In genomic region chr5:176540476-176540899, GRCh38 we compare ENCODE assay signal across 16 cellular contexts. TPM values are rescaled to one million over a fixed set of nuclear protein-coding genes. Genes with fewer than 3 reads are reported as not detected.
A peak's percentile ranks its signal among the peaks of the same experiment; 100 is the strongest.
DNase-seq lines count a peak whose midpoint lies in the region; ATAC-seq and TF ChIP-seq lines count a peak whose summit lies in the region.
"Had no signal": no experiment of that assay in that cellular context is flagged by ENCODE, and none has a peak within 500 bp of the region (broad histone marks: within the 10 kb centered on the region; RNA-seq: fewer than 3 reads in every experiment).

No MANE protein-coding gene starts in this region.

- BruUV-seq in Panc1 (replicated peaks; lab: Mats Ljungman, UMichigan) = no TSS peak

- H3K4me3 ChIP-seq in Panc1 (ENCODE audit: low read depth in 2 of 2, low read length in 2 of 2) = no peak overlapping the region
- peak overlapping the region; percentile 77 to 92 for H3K4me3 ChIP-seq in neutrophil (ENCODE audit: low read depth in 1 of 2, low read length in 1 of 2)
- H3K4me3 ChIP-seq: body of pancreas, hepatocyte, testis had no signal

- H3K36me3 Mint-ChIP-seq in activated CD4-positive, alpha-beta T cell treated with anti-CD3 and anti-CD28 coated beads, Interleukin-2, amount 10 ng/mL, durations not matched to agents 24 days and 14 days (ENCODE audit: low read depth) = peaks cover 3% of the 10 kb centered on the region
- peaks cover 34% of the 10 kb centered on the region for H3K36me3 Mint-ChIP-seq in central memory CD8-positive, alpha-beta T cell (ENCODE audit: insufficient read depth)

- H3K27me3 ChIP-seq in Panc1 (ENCODE audit: control insufficient read depth, insufficient read depth, low read length) (no peaks in the 10 kb centered on the region), neutrophil (no peaks in the 10 kb centered on the region)
- H3K27me3 ChIP-seq: body of pancreas, hepatocyte, testis had no signal

- no peak for TF ChIP-seq CTCF in Panc1 (IDR thresholded peaks at IDR 0.05)
- TF ChIP-seq CTCF in neutrophil (IDR thresholded peaks at IDR 0.05) = no peak

- H3K9me3 ChIP-seq in Panc1 (ENCODE audit: control insufficient read depth, insufficient read depth, low read depth, low read length) = no peaks in the 10 kb centered on the region
- H3K9me3 ChIP-seq in neutrophil = no peaks in the 10 kb centered on the region
- H3K9me3 ChIP-seq: body of pancreas, testis had no signal

- H3K27ac Mint-ChIP-seq in activated CD4-positive, alpha-beta T cell treated with anti-CD3 and anti-CD28 coated beads, Interleukin-2, amount 10 ng/mL, durations not matched to agents 24 days and 14 days = peak overlapping the region; percentile 88
- peak overlapping the region; percentile 91 for H3K27ac Mint-ChIP-seq in central memory CD8-positive, alpha-beta T cell (ENCODE audit: low read depth)

- peaks cover 56% of the 10 kb centered on the region for H3K4me1 Mint-ChIP-seq in activated CD4-positive, alpha-beta T cell treated with anti-CD3 and anti-CD28 coated beads, Interleukin-2, amount 10 ng/mL, durations not matched to agents 24 days and 14 days
- peaks cover 64% of the 10 kb centered on the region for H3K4me1 Mint-ChIP-seq in central memory CD8-positive, alpha-beta T cell

- peaks cover 6% of the 10 kb centered on the region for H3K36me3 ChIP-seq in Panc1 (ENCODE audit: control insufficient read depth, insufficient read depth, low read length)
- H3K36me3 ChIP-seq in neutrophil = no peaks in the 10 kb centered on the region

- CTCF ChIA-PET in Panc1 (lab: Charles Lee) = no interaction called here

- H3K9me3 Mint-ChIP-seq in activated CD4-positive, alpha-beta T cell treated with anti-CD3 and anti-CD28 coated beads, Interleukin-2, amount 10 ng/mL, durations not matched to agents 24 days and 14 days = no peaks in the 10 kb centered on the region
- H3K9me3 Mint-ChIP-seq in central memory CD8-positive, alpha-beta T cell = no peaks in the 10 kb centered on the region

- H3K4me1 ChIP-seq in Panc1 (ENCODE audit: control insufficient read depth, insufficient read depth, low read length) (peaks cover 41% of the 10 kb centered on the region), neutrophil (ENCODE audit: control insufficient read depth in 1 of 2, insufficient read depth in 1 of 2, low read depth in 1 of 2, low read length in 1 of 2) (peaks cover 76 to 78% of the 10 kb centered on the region in 2 experiments)

- no peaks in the 10 kb centered on the region for H3K27me3 Mint-ChIP-seq in activated CD4-positive, alpha-beta T cell treated with anti-CD3 and anti-CD28 coated beads, Interleukin-2, amount 10 ng/mL, durations not matched to agents 24 days and 14 days
- no peaks in the 10 kb centered on the region for H3K27me3 Mint-ChIP-seq in central memory CD8-positive, alpha-beta T cell

- peak overlapping the region; percentile 40 for H3K4me3 Mint-ChIP-seq in activated CD4-positive, alpha-beta T cell treated with anti-CD3 and anti-CD28 coated beads, Interleukin-2, amount 10 ng/mL, durations not matched to agents 24 days and 14 days
- H3K4me3 Mint-ChIP-seq in central memory CD8-positive, alpha-beta T cell = peak overlapping the region; percentile 88

- POLR2A ChIA-PET in Panc1 (lab: Charles Lee) = no interaction called here

- intact Hi-C loops in activated CD4-positive, alpha-beta T cell treated with anti-CD3 and anti-CD28 coated beads, Interleukin-2, amount 10 ng/mL, durations not matched to agents 24 days and 14 days (cut with micrococcal nuclease) = no loop called here
- intact Hi-C loops in Panc1 (cut with micrococcal nuclease; ENCODE audit: unreplicated experiment) = no loop called here

- no peak for DNase-seq in activated CD4-positive, alpha-beta T cell treated with anti-CD3 and anti-CD28 coated beads, Interleukin-2, amount 10 ng/mL, durations not matched to agents 24 days and 14 days
- no peak for DNase-seq in activated CD4-positive, alpha-beta T cell treated with anti-CD3 and anti-CD28 coated beads for 4 hours
- DNase-seq in Panc1 (ENCODE audit: low read depth, low spot score) (no peak), DMS53 (lab: John Stamatoyannopoulos, UW) (no peak)
- no peak for DNase-seq in central memory CD8-positive, alpha-beta T cell (ENCODE audit: low spot score in 2 of 2)
- DNase-seq: ACHN, body of pancreas, MM.1S, NCI-H345, testis had no signal

- peak overlapping the region; percentile 86; the same call in 1 of the 2 replicates for H3K27ac ChIP-seq in Panc1 (ENCODE audit: low read length)
- peak overlapping the region; percentile 100 for H3K27ac ChIP-seq in neutrophil
- H3K27ac ChIP-seq: body of pancreas had no signal

- ATAC-seq in Panc1 (no peak), GM21786 (IDR thresholded peaks at IDR 0.05; ENCODE audit: unreplicated experiment) (no peak), HG02938 (IDR thresholded peaks at IDR 0.05; ENCODE audit: unreplicated experiment) (no peak)
- no peak for ATAC-seq in central memory CD8-positive, alpha-beta T cell (replicated peaks; ENCODE audit: extremely low read depth, poor library complexity, severe bottlenecking)
- ATAC-seq: body of pancreas had no signal

- in situ Hi-C loops in Panc1 (cut with HindIII; ENCODE audit: low pct_unique_long_range_greater_than_20kb, low sequenced_read_pairs) = no loop called here

RNA-seq across cellular contexts. Expression of gene RNF44, which starts 3.3 kb away (rescaled TPM):
- total RNA-seq in activated CD4-positive, alpha-beta T cell treated with anti-CD3 and anti-CD28 coated beads, Interleukin-2, amount 10 ng/mL, durations not matched to agents 24 days and 14 days = 71.4 and 74.0 TPM in 2 replicates
- 113 TPM for total RNA-seq in Panc1 (2021; ENCODE audit: unreplicated experiment)
- polyA plus RNA-seq in Panc1 (2012; ENCODE audit: insufficient read length) = 100 TPM

RNA-seq across cellular contexts. Expression of gene CDHR2, which starts 8.7 kb away (rescaled TPM):
- 0.35 and 0.45 TPM in 2 replicates for total RNA-seq in activated CD4-positive, alpha-beta T cell treated with anti-CD3 and anti-CD28 coated beads, Interleukin-2, amount 10 ng/mL, durations not matched to agents 24 days and 14 days
- 0.72 TPM for total RNA-seq in Panc1 (2021; ENCODE audit: unreplicated experiment)
- 1.8 TPM for polyA plus RNA-seq in Panc1 (2012; ENCODE audit: insufficient read length)
- total RNA-seq: endothelial cell of umbilical vein, SK-MEL-5 had no signal
- polyA plus RNA-seq: endothelial cell of umbilical vein had no signal

Comparison
In these comparisons a context has a peak if more than half of its experiments do, and no peak if none do; other contexts are left out.
1. H3K4me3 ChIP-seq: peak in neutrophil (2 of 2); none in Panc1 (0 of 2).